12 cellular contexts compared by ENCODE assay signal in the genomic region with DNA sequence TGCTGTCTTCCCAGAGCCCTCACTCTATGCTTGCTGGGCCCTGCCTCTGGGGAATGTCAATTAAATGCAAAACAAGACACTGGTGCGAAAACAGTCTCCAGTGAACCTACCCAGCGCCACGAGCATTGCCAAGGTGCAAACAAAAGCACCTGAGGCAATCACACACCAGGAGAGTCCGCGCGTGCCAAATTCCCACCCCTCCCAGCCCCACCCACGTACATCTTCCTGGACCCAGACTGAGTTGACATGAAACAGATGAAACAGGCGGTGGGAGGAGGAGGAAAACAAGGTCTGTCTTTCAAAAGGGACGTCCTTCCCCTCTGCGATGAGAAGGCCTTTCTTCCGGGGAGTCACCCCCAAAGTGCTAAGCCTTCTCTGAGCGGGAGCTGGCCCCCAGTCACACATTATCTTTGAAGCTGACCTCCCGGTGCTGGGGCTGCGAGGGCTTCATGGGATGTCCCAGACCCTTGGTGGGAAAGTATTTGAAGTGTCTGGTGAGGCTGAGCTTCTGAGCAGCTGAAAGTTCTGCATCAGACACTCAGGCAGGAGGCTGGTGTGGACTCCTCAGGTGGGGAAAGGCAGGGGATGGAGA.
"Had no signal": no experiment of that assay in that cellular context is flagged by ENCODE, and none has a peak within 500 bp of the region (broad histone marks: within the 10 kb centered on the region; RNA-seq: fewer than 3 reads in every experiment).

No MANE protein-coding gene starts in this region.

- ATAC-seq: effector memory CD8-positive, alpha-beta T cell; foreskin keratinocyte; pancreas; right cardiac atrium had no signal

- H3K4me1 ChIP-seq: esophagus squamous epithelium, neural progenitor cell, pancreas, uterus had no signal

- DNase-seq: effector memory CD8-positive, alpha-beta T cell; esophagus squamous epithelium; foreskin keratinocyte; nucleus accumbens; pancreas; right cardiac atrium; small intestine; stimulated activated CD4-positive, alpha-beta T cell treated with anti-CD3 and anti-CD28 coated beads, Interleukin-12 subunit alpha, Interleukin-12 subunit beta, amount 100 ng/mL, for 4 hours; stimulated activated naive CD4-positive, alpha-beta T cell; uterus had no signal

- H3K9me3 ChIP-seq: esophagus squamous epithelium, pancreas, uterus had no signal

- H3K4me3 ChIP-seq: esophagus squamous epithelium, hepatocyte, neural progenitor cell, pancreas, uterus had no signal

- H3K36me3 ChIP-seq: esophagus squamous epithelium, neural progenitor cell, pancreas, uterus had no signal
